ENCODE assay signal across 1 cellular context in genomic region chr11:65111537-65112225, GRCh38.
TF ChIP-seq lines count a peak whose summit lies in the region.

Gene TM7SF2, plus strand, starts transcription at chr11:65111872. Its CDS starts 144 bp downstream, at chr11:65112016.

TF ChIP-seq in GM12878, 131 proteins besides CTCF, POLR2A, EP300 and RAD21 (continued from another document and continues in another):
- TF ChIP-seq CEBPZ (IDR thresholded peaks at IDR 0.05; ENCODE audit: low read depth, low read length) (no peak), IKZF2 (IDR thresholded peaks at IDR 0.05) (peak in 1 of 2 experiments; percentile 27; a peak in 1 of 4 replicates), JUNB (IDR thresholded peaks at IDR 0.05) (no peak), EZH2 (IDR thresholded peaks at IDR 0.05; ENCODE audit: borderline replicate concordance, control insufficient read depth, low read depth, low read length) (no peak), CBX5 (IDR thresholded peaks at IDR 0.05; ENCODE audit: low read depth) (no peak), KLF5 (IDR thresholded peaks at IDR 0.05; ENCODE audit: partially characterized antibody) (no peak), ATF2 (IDR thresholded peaks at IDR 0.05; ENCODE audit: low read length) (no peak; the same call in 1 of the 2 replicates), GABPA (IDR thresholded peaks at IDR 0.05; ENCODE audit: low read depth) (no peak), HCFC1 (IDR thresholded peaks at IDR 0.05; ENCODE audit: low read length) (no peak), PAX5 (IDR thresholded peaks at IDR 0.05; ENCODE audit: borderline replicate concordance, low read depth, low read length) (no peak), PML (IDR thresholded peaks at IDR 0.05; ENCODE audit: low read length) (peak; percentile 88; the same call in 1 of the 2 replicates), RFX5 (IDR thresholded peaks at IDR 0.05; ENCODE audit: low read depth, low read length) (peak; percentile 60; the same call in 1 of the 2 replicates), BMI1 (IDR thresholded peaks at IDR 0.05; ENCODE audit: borderline replicate concordance) (no peak), IRF5 (IDR thresholded peaks at IDR 0.05; ENCODE audit: borderline replicate concordance) (no peak), ZBTB4 (CRISPR knock-in tag; IDR thresholded peaks at IDR 0.05) (no peak), EED (IDR thresholded peaks at IDR 0.05; ENCODE audit: low read depth) (0 out of 2 replicates have a peak, but pooled peaks have one; percentile 26), DPF2 (IDR thresholded peaks at IDR 0.05) (no peak), MTA3 (IDR thresholded peaks at IDR 0.05; ENCODE audit: borderline replicate concordance, low read length) (no peak), ZZZ3 (IDR thresholded peaks at IDR 0.05; ENCODE audit: control insufficient read depth, insufficient read length, low read depth) (no peak), BHLHE40 (IDR thresholded peaks at IDR 0.05; ENCODE audit: borderline replicate concordance in 1 of 2, low read depth in 2 of 2, low read length in 1 of 2) (peak; percentile 14 to 37; a peak in 1 of 4 replicates), TCF12 (IDR thresholded peaks at IDR 0.05; ENCODE audit: low read depth, low read length) (0 out of 2 replicates have a peak, but pooled peaks have one; percentile 22), ZNF622 (IDR thresholded peaks at IDR 0.05) (no peak), STAT1 (conservative IDR thresholded peaks at IDR 0.05) (no peak), FOS (IDR thresholded peaks at IDR 0.05; ENCODE audit: borderline replicate concordance, extremely low read depth, insufficient read length) (peak; percentile 2), ESRRA (IDR thresholded peaks at IDR 0.05; ENCODE audit: low read length) (no peak), CREM (IDR thresholded peaks at IDR 0.05; ENCODE audit: low read depth) (no peak), RB1 (IDR thresholded peaks at IDR 0.05; ENCODE audit: borderline replicate concordance) (no peak), SMC3 (IDR thresholded peaks at IDR 0.05; ENCODE audit: borderline replicate concordance, low read length) (no peak), ETV6 (conservative IDR thresholded peaks at IDR 0.05 in 1 of 2, IDR thresholded peaks at IDR 0.05 in 1 of 2; ENCODE audit: borderline replicate concordance in 1 of 2, low read depth in 1 of 2) (no peak), POLR2AphosphoS5 (IDR thresholded peaks at IDR 0.05; ENCODE audit: low read length) (peak; percentile 88), MEF2B (IDR thresholded peaks at IDR 0.05; ENCODE audit: partially characterized antibody, poor library complexity, severe bottlenecking) (no peak)
- TF ChIP-seq, protein P1, sequence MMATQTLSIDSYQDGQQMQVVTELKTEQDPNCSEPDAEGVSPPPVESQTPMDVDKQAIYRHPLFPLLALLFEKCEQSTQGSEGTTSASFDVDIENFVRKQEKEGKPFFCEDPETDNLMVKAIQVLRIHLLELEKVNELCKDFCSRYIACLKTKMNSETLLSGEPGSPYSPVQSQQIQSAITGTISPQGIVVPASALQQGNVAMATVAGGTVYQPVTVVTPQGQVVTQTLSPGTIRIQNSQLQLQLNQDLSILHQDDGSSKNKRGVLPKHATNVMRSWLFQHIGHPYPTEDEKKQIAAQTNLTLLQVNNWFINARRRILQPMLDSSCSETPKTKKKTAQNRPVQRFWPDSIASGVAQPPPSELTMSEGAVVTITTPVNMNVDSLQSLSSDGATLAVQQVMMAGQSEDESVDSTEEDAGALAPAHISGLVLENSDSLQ (IDR thresholded peaks at IDR 0.05), result no peak
- TF ChIP-seq, protein P2, sequence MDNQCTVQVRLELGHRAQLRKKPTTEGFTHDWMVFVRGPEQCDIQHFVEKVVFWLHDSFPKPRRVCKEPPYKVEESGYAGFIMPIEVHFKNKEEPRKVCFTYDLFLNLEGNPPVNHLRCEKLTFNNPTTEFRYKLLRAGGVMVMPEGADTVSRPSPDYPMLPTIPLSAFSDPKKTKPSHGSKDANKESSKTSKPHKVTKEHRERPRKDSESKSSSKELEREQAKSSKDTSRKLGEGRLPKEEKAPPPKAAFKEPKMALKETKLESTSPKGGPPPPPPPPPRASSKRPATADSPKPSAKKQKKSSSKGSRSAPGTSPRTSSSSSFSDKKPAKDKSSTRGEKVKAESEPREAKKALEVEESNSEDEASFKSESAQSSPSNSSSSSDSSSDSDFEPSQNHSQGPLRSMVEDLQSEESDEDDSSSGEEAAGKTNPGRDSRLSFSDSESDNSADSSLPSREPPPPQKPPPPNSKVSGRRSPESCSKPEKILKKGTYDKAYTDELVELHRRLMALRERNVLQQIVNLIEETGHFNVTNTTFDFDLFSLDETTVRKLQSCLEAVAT (IDR thresholded peaks at IDR 0.05), result 0 out of 2 replicates have a peak, but pooled peaks have one; percentile 19
- TF ChIP-seq, protein P3, sequence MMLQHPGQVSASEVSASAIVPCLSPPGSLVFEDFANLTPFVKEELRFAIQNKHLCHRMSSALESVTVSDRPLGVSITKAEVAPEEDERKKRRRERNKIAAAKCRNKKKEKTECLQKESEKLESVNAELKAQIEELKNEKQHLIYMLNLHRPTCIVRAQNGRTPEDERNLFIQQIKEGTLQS (IDR thresholded peaks at IDR 0.05; ENCODE audit: borderline replicate concordance, extremely low read depth, low read depth, low read length), result no peak
- TF ChIP-seq, protein P4, sequence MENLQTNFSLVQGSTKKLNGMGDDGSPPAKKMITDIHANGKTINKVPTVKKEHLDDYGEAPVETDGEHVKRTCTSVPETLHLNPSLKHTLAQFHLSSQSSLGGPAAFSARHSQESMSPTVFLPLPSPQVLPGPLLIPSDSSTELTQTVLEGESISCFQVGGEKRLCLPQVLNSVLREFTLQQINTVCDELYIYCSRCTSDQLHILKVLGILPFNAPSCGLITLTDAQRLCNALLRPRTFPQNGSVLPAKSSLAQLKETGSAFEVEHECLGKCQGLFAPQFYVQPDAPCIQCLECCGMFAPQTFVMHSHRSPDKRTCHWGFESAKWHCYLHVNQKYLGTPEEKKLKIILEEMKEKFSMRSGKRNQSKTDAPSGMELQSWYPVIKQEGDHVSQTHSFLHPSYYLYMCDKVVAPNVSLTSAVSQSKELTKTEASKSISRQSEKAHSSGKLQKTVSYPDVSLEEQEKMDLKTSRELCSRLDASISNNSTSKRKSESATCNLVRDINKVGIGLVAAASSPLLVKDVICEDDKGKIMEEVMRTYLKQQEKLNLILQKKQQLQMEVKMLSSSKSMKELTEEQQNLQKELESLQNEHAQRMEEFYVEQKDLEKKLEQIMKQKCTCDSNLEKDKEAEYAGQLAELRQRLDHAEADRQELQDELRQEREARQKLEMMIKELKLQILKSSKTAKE (IDR thresholded peaks at IDR 0.05; ENCODE audit: low read depth, poor library complexity, severe bottlenecking), result no peak
- TF ChIP-seq, protein P5, sequence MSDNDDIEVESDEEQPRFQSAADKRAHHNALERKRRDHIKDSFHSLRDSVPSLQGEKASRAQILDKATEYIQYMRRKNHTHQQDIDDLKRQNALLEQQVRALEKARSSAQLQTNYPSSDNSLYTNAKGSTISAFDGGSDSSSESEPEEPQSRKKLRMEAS (IDR thresholded peaks at IDR 0.05; ENCODE audit: low read depth, low read length), result no peak
- TF ChIP-seq, protein P6, sequence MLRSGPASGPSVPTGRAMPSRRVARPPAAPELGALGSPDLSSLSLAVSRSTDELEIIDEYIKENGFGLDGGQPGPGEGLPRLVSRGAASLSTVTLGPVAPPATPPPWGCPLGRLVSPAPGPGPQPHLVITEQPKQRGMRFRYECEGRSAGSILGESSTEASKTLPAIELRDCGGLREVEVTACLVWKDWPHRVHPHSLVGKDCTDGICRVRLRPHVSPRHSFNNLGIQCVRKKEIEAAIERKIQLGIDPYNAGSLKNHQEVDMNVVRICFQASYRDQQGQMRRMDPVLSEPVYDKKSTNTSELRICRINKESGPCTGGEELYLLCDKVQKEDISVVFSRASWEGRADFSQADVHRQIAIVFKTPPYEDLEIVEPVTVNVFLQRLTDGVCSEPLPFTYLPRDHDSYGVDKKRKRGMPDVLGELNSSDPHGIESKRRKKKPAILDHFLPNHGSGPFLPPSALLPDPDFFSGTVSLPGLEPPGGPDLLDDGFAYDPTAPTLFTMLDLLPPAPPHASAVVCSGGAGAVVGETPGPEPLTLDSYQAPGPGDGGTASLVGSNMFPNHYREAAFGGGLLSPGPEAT (IDR thresholded peaks at IDR 0.05; ENCODE audit: low read depth), result peak; percentile 35; the same call in 1 of the 2 replicates
- TF ChIP-seq, protein P7, sequence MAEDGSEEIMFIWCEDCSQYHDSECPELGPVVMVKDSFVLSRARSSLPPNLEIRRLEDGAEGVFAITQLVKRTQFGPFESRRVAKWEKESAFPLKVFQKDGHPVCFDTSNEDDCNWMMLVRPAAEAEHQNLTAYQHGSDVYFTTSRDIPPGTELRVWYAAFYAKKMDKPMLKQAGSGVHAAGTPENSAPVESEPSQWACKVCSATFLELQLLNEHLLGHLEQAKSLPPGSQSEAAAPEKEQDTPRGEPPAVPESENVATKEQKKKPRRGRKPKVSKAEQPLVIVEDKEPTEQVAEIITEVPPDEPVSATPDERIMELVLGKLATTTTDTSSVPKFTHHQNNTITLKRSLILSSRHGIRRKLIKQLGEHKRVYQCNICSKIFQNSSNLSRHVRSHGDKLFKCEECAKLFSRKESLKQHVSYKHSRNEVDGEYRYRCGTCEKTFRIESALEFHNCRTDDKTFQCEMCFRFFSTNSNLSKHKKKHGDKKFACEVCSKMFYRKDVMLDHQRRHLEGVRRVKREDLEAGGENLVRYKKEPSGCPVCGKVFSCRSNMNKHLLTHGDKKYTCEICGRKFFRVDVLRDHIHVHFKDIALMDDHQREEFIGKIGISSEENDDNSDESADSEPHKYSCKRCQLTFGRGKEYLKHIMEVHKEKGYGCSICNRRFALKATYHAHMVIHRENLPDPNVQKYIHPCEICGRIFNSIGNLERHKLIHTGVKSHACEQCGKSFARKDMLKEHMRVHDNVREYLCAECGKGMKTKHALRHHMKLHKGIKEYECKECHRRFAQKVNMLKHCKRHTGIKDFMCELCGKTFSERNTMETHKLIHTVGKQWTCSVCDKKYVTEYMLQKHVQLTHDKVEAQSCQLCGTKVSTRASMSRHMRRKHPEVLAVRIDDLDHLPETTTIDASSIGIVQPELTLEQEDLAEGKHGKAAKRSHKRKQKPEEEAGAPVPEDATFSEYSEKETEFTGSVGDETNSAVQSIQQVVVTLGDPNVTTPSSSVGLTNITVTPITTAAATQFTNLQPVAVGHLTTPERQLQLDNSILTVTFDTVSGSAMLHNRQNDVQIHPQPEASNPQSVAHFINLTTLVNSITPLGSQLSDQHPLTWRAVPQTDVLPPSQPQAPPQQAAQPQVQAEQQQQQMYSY (CRISPR knock-in tag; IDR thresholded peaks at IDR 0.05), result no peak
